In the genomic region with DNA sequence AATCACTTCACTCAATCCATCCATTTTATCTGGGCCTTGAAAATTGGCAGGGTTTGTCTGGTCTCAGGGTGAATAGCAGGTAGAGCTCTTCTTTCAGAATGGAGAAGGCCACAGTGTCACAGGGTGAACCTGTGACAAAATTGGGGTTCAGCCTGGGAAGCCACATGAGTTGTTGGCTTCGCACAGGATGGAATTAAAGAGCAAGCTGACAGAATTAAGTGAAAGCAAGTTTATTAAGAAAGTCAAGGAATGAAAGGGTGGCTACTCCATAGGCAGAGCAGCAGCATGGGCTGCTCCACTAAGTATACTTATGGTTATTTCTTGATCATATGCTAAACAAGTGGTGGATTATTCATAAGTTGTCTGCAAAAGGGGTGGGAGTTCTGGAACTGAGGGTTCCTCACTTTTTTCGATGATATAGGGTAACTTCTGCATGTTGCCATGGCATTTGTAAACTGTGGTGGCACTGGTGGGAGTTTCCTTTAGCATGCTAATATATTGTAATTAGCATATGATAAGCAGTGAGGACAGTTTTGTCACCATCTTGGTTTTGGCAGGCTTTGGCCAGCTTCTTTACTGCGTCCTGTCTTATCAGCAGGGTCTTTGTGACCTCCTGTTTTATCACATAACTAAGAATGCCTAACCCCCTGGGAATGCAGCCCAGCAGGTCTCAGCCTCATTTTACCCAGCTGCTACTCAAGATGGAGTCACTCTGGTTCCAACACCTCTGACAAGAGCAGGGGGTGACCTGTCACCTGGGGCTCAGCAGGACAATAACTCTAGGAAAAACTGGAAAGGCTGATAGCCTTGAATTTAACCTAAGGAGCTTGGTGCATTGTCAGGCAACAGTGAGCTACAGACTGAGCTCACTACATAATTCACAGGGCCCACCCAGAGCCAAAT, we compare ENCODE assay signal across 1 cellular context.
A peak's percentile ranks its signal among the peaks of the same experiment; 100 is the strongest.
TF ChIP-seq lines count a peak whose summit lies in the region.

No MANE protein-coding gene starts in this region.

TF ChIP-seq in K562, 482 proteins besides CTCF, POLR2A, EP300 and RAD21 (continued from another document):
- TF ChIP-seq, protein P1, sequence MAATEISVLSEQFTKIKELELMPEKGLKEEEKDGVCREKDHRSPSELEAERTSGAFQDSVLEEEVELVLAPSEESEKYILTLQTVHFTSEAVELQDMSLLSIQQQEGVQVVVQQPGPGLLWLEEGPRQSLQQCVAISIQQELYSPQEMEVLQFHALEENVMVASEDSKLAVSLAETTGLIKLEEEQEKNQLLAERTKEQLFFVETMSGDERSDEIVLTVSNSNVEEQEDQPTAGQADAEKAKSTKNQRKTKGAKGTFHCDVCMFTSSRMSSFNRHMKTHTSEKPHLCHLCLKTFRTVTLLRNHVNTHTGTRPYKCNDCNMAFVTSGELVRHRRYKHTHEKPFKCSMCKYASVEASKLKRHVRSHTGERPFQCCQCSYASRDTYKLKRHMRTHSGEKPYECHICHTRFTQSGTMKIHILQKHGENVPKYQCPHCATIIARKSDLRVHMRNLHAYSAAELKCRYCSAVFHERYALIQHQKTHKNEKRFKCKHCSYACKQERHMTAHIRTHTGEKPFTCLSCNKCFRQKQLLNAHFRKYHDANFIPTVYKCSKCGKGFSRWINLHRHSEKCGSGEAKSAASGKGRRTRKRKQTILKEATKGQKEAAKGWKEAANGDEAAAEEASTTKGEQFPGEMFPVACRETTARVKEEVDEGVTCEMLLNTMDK (IDR thresholded peaks at IDR 0.05; ENCODE audit: borderline replicate concordance, insufficient read depth, low read depth, low read length, poor library complexity, severe bottlenecking) = no peak
- TF ChIP-seq CHD2 (IDR thresholded peaks at IDR 0.05; ENCODE audit: low read depth, low read length) (no peak), NFE2L1 (tag; IDR thresholded peaks at IDR 0.05; ENCODE audit: borderline replicate concordance, low read depth) (no peak; the same call in 1 of the 2 replicates), NONO (IDR thresholded peaks at IDR 0.05; ENCODE audit: low read depth in 2 of 2, low read length in 1 of 2) (no peak), CBFB (CRISPR knock-in tag; IDR thresholded peaks at IDR 0.05) (no peak), ZNF583 (CRISPR knock-in tag; IDR thresholded peaks at IDR 0.05) (peak; percentile 60; the same call in 1 of the 2 replicates), TAF1 (IDR thresholded peaks at IDR 0.05; ENCODE audit: control insufficient read depth, extremely low read depth, insufficient read depth, low read length, severe bottlenecking) (no peak), ZEB2 (IDR thresholded peaks at IDR 0.05) (no peak), U2AF1 (optimal IDR thresholded peaks at IDR 0.05; ENCODE audit: low read depth, low read length) (no peak)
- TF ChIP-seq, protein P2, sequence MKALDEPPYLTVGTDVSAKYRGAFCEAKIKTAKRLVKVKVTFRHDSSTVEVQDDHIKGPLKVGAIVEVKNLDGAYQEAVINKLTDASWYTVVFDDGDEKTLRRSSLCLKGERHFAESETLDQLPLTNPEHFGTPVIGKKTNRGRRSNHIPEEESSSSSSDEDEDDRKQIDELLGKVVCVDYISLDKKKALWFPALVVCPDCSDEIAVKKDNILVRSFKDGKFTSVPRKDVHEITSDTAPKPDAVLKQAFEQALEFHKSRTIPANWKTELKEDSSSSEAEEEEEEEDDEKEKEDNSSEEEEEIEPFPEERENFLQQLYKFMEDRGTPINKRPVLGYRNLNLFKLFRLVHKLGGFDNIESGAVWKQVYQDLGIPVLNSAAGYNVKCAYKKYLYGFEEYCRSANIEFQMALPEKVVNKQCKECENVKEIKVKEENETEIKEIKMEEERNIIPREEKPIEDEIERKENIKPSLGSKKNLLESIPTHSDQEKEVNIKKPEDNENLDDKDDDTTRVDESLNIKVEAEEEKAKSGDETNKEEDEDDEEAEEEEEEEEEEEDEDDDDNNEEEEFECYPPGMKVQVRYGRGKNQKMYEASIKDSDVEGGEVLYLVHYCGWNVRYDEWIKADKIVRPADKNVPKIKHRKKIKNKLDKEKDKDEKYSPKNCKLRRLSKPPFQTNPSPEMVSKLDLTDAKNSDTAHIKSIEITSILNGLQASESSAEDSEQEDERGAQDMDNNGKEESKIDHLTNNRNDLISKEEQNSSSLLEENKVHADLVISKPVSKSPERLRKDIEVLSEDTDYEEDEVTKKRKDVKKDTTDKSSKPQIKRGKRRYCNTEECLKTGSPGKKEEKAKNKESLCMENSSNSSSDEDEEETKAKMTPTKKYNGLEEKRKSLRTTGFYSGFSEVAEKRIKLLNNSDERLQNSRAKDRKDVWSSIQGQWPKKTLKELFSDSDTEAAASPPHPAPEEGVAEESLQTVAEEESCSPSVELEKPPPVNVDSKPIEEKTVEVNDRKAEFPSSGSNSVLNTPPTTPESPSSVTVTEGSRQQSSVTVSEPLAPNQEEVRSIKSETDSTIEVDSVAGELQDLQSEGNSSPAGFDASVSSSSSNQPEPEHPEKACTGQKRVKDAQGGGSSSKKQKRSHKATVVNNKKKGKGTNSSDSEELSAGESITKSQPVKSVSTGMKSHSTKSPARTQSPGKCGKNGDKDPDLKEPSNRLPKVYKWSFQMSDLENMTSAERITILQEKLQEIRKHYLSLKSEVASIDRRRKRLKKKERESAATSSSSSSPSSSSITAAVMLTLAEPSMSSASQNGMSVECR (CRISPR knock-in tag; IDR thresholded peaks at IDR 0.05) = no peak
- TF ChIP-seq, protein P3, sequence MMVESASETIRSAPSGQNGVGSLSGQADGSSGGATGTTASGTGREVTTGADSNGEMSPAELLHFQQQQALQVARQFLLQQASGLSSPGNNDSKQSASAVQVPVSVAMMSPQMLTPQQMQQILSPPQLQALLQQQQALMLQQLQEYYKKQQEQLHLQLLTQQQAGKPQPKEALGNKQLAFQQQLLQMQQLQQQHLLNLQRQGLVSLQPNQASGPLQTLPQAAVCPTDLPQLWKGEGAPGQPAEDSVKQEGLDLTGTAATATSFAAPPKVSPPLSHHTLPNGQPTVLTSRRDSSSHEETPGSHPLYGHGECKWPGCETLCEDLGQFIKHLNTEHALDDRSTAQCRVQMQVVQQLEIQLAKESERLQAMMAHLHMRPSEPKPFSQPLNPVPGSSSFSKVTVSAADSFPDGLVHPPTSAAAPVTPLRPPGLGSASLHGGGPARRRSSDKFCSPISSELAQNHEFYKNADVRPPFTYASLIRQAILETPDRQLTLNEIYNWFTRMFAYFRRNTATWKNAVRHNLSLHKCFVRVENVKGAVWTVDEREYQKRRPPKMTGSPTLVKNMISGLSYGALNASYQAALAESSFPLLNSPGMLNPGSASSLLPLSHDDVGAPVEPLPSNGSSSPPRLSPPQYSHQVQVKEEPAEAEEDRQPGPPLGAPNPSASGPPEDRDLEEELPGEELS (CRISPR knock-in tag; IDR thresholded peaks at IDR 0.05; ENCODE audit: borderline replicate concordance) = no peak
- TF ChIP-seq, protein P4, sequence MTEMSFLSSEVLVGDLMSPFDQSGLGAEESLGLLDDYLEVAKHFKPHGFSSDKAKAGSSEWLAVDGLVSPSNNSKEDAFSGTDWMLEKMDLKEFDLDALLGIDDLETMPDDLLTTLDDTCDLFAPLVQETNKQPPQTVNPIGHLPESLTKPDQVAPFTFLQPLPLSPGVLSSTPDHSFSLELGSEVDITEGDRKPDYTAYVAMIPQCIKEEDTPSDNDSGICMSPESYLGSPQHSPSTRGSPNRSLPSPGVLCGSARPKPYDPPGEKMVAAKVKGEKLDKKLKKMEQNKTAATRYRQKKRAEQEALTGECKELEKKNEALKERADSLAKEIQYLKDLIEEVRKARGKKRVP (CRISPR knock-in tag; IDR thresholded peaks at IDR 0.05) = 0 out of 2 replicates have a peak, but pooled peaks have one; percentile 13
